Comparison of ENCODE assay signal across 8 cellular contexts in genomic region chr19:40797166-40797962, GRCh38. TPM values are rescaled to one million over a fixed set of nuclear protein-coding genes. Genes with fewer than 3 reads are reported as not detected.
DNase-seq lines count a peak whose midpoint lies in the region; ATAC-seq and TF ChIP-seq lines count a peak whose summit lies in the region.

No MANE protein-coding gene starts in this region.

- WGBS in esophagus muscularis mucosa: 98% methylated on average over 6 of the region's 14 CpGs
- WGBS in sigmoid colon, 2 donors: 93 to 96% methylated on average over 14 of the region's 14 CpGs

- ATAC-seq in RWPE2 (ENCODE audit: low read depth) (no peak), GM21390 (IDR thresholded peaks at IDR 0.05; ENCODE audit: unreplicated experiment) (no peak), HG03095 (IDR thresholded peaks at IDR 0.05; ENCODE audit: unreplicated experiment) (no peak)

- H3K4me3 ChIP-seq in RWPE2 (ENCODE audit: severe bottlenecking) (no peak overlapping the region), esophagus muscularis mucosa (peak overlapping the region in 2 of 4 donors; percentile 98), sigmoid colon (peak overlapping the region in 2 of 4 donors; percentile 69 to 100)

- TF ChIP-seq EP300 in esophagus muscularis mucosa (IDR thresholded peaks at IDR 0.05) (no peak), sigmoid colon (IDR thresholded peaks at IDR 0.05) (no peak)

- TF ChIP-seq POLR2A in esophagus muscularis mucosa (IDR thresholded peaks at IDR 0.05; ENCODE audit: low read depth): no peak
- no peak for TF ChIP-seq POLR2A in sigmoid colon (IDR thresholded peaks at IDR 0.05)

- H3K27ac ChIP-seq in RWPE2 (ENCODE audit: poor library complexity, severe bottlenecking) (peak overlapping the region; percentile 79), esophagus muscularis mucosa (replicated peaks in 1 of 4) (peak overlapping the region; percentile 95 to 99 (median 96)), sigmoid colon (peak overlapping the region; percentile 89 to 99 (median 96))

- H3K9me3 ChIP-seq in RWPE2 (ENCODE audit: severe bottlenecking): no peaks in the 10 kb centered on the region
- H3K9me3 ChIP-seq in esophagus muscularis mucosa: no peaks in the 10 kb centered on the region
- H3K9me3 ChIP-seq in sigmoid colon: no peaks in the 10 kb centered on the region

- H3K4me1 ChIP-seq in RWPE2 (ENCODE audit: insufficient read depth, poor library complexity, severe bottlenecking) (peaks cover 14% of the 10 kb centered on the region), esophagus muscularis mucosa (peaks cover 30 to 37% (median 34%) of the 10 kb centered on the region in 4 donors), sigmoid colon (peaks cover 0 to 35% (median 33%) of the 10 kb centered on the region in 4 donors)

- H3K36me3 ChIP-seq in RWPE2 (ENCODE audit: low read depth): peaks cover 21% of the 10 kb centered on the region
- H3K36me3 ChIP-seq in esophagus muscularis mucosa: peaks cover 5 to 34% (median 26%) of the 10 kb centered on the region in 4 donors
- H3K36me3 ChIP-seq in sigmoid colon: peaks cover 0 to 29% (median 7%) of the 10 kb centered on the region in 4 donors

- intact Hi-C loops in Calu3 (cut with micrococcal nuclease; ENCODE audit: unreplicated experiment): loop anchor here (5.0 kb wide), 1 partner anchor 45 kb away; the partner anchor contains the start of genes ACTMAP and SNRPA
- intact Hi-C loops in esophagus muscularis mucosa (cut with DNase I): loop anchor here (5.0 kb wide), 1 partner anchor 45 kb away; the partner anchor contains the start of genes ACTMAP and SNRPA
- intact Hi-C loops in sigmoid colon (cut with DNase I): no loop called here

- TF ChIP-seq CTCF in Calu3 (IDR thresholded peaks at IDR 0.05; ENCODE audit: unreplicated experiment) (no peak), RWPE2 (IDR thresholded peaks at IDR 0.05; ENCODE audit: poor library complexity, severe bottlenecking) (no peak), esophagus muscularis mucosa (IDR thresholded peaks at IDR 0.05) (no peak), sigmoid colon (IDR thresholded peaks at IDR 0.05) (no peak)

- H3K9me3 Mint-ChIP-seq in Calu3 (ENCODE audit: low read depth, unreplicated experiment): no peaks in the 10 kb centered on the region

- peak overlapping the region; percentile 95 for H3K27ac Mint-ChIP-seq in Calu3 (ENCODE audit: unreplicated experiment)

- CTCF ChIA-PET in Calu3 (lab: Charles Lee): interaction anchor here (2.8 kb wide), 1 partner anchor 19 kb away, joined by 15 read pairs; the partner anchor contains the start of gene RAB4B

- H3K4me3 Mint-ChIP-seq in Calu3 (ENCODE audit: low read depth, unreplicated experiment): peak overlapping the region; percentile 88

- H3K36me3 Mint-ChIP-seq in Calu3 (ENCODE audit: insufficient read depth, unreplicated experiment): peaks cover 56% of the 10 kb centered on the region

- H3K27me3 Mint-ChIP-seq in Calu3 (ENCODE audit: unreplicated experiment): no peaks in the 10 kb centered on the region

- H3K27me3 ChIP-seq in RWPE2 (ENCODE audit: insufficient read depth, poor library complexity, severe bottlenecking) (no peaks in the 10 kb centered on the region), esophagus muscularis mucosa (no peaks in the 10 kb centered on the region), sigmoid colon (no peaks in the 10 kb centered on the region)

- DNase-seq in Calu3: no peak
- DNase-seq in RWPE2 (ENCODE audit: low spot score): no peak
- no peak for DNase-seq in esophagus muscularis mucosa (ENCODE audit: extremely low spot score)
- no peak for DNase-seq in sigmoid colon
- no peak for DNase-seq in cerebellar nuclear complex (lab: John Stamatoyannopoulos, UW)
- no peak for DNase-seq in NCI-H1417 (lab: John Stamatoyannopoulos, UW)

- H3K4me1 Mint-ChIP-seq in Calu3 (ENCODE audit: low read depth, unreplicated experiment): peaks cover 38% of the 10 kb centered on the region

- no TSS peak for BruUV-seq in Calu3 (replicated peaks; lab: Mats Ljungman, UMichigan)

RNA-seq across cellular contexts. Expression of gene EGLN2, which starts 1.6 kb away (rescaled TPM):
- total RNA-seq in Calu3 (2022) (95.4 and 109 TPM in 2 replicates), esophagus muscularis mucosa (100 to 1,000 TPM in 2 of 4 donors, 10 to 100 TPM in 2; 93.1 to 131 (median 101) TPM), sigmoid colon (100 to 1,000 TPM in 1 of 4 donors, 10 to 100 TPM in 3; 60.9 to 106 (median 87.6) TPM)
- polyA plus RNA-seq in sigmoid colon: 100 to 1,000 TPM in 2 of 3 donors, 10 to 100 TPM in 1; 88.9 to 105 (median 101) TPM

RNA-seq across cellular contexts. Expression of gene RAB4B, which starts 19.3 kb away (rescaled TPM):
- total RNA-seq in Calu3 (2022) (21.0 and 22.7 TPM in 2 replicates), esophagus muscularis mucosa (10 to 100 TPM; 22.9 to 26.6 (median 23.2) TPM), sigmoid colon (10 to 100 TPM; 15.6 to 21.3 (median 19.2) TPM)
- 10 to 100 TPM; 39.0 to 76.5 (median 58.3) TPM for polyA plus RNA-seq in sigmoid colon

RNA-seq across cellular contexts. Expression of gene MIA, which starts 22.0 kb away (rescaled TPM):
- total RNA-seq in Calu3 (2022) (30.2 and 49.3 TPM in 2 replicates), esophagus muscularis mucosa (1 to 10 TPM; 2.1 to 4.1 (median 2.7) TPM), sigmoid colon (10 to 100 TPM in 3 of 4 donors, 1 to 10 TPM in 1; 9.1 to 19.1 (median 15.7) TPM)
- polyA plus RNA-seq in sigmoid colon: 10 to 100 TPM in 1 of 3 donors, 1 to 10 TPM in 1, not detected in 1; 2.1 to 11.3 TPM

RNA-seq across cellular contexts. Expression of gene SNRPA, which starts 46.4 kb away (rescaled TPM):
- total RNA-seq in Calu3 (2022): 95.4 and 102 TPM in 2 replicates
- total RNA-seq in esophagus muscularis mucosa: 10 to 100 TPM; 47.3 to 69.1 (median 57.6) TPM
- total RNA-seq in sigmoid colon: 10 to 100 TPM; 43.2 to 60.1 (median 54.0) TPM
- 10 to 100 TPM; 19.2 to 76.1 (median 37.2) TPM for polyA plus RNA-seq in sigmoid colon

RNA-seq across cellular contexts. Expression of gene ACTMAP, which starts 47.1 kb away (rescaled TPM):
- total RNA-seq in Calu3 (2022): 17.8 and 20.2 TPM in 2 replicates
- total RNA-seq in esophagus muscularis mucosa: 1 to 10 TPM; 1.7 to 4.6 (median 3.7) TPM
- 1 to 10 TPM; 1.8 to 5.3 (median 3.0) TPM for total RNA-seq in sigmoid colon
- polyA plus RNA-seq in sigmoid colon: 10 to 100 TPM in 1 of 3 donors, 1 to 10 TPM in 2; 6.0 to 11.0 (median 6.6) TPM
